Comparison of ENCODE assay signal across 1 cellular context in the genomic region with DNA sequence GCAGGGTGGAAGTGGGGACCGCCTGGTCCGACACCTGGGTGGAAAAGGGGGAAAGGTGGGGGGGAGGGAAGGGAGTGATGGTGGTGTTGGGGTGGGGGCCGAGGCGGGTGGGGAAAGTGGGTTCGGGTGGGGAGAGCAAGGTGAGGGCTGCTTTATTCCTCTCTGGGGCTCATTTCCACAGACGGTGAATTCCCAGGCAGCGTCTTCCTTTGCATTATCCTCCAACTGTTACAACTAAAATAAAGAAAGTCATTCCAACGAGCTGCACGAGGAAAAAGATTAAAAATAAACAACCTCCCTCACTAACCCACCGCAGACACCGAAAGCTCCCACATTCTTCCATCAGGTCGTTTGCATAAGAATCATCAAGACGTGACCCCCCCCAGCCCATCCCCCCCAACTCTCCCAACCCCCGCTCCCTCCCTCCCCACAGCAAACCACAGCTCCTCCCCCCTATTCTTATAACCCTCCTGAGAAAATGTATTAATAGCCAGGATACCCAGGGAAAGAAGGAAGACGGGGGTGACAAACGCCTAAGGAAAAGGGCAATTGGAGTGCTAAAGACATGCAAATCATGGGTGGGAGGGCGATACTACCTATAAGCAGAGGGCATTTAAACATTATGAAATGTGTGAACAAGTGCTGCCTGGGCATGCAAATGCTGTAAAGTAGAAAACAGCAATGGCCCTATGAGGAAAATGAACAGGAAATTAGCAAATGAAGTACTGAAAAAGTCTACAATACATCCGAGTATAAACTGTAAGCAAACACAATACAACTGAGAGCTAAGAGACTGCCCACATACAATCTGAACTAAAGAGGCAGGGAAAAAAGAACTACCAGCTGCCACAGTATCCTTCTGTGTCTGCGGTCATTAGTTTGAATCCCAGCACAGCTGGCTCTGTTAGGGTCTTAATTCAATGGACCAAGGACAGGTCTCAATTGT.
TF ChIP-seq lines count a peak whose summit lies in the region.

No MANE protein-coding gene starts in this region.

TF ChIP-seq in SK-N-SH, 30 proteins besides CTCF, POLR2A, EP300 and RAD21 (continued from another document):
- TF ChIP-seq, protein P1, sequence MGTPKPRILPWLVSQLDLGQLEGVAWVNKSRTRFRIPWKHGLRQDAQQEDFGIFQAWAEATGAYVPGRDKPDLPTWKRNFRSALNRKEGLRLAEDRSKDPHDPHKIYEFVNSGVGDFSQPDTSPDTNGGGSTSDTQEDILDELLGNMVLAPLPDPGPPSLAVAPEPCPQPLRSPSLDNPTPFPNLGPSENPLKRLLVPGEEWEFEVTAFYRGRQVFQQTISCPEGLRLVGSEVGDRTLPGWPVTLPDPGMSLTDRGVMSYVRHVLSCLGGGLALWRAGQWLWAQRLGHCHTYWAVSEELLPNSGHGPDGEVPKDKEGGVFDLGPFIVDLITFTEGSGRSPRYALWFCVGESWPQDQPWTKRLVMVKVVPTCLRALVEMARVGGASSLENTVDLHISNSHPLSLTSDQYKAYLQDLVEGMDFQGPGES (IDR thresholded peaks at IDR 0.05; ENCODE audit: low read depth, low read length): no peak
- no peak for TF ChIP-seq CHD2 (IDR thresholded peaks at IDR 0.05; ENCODE audit: low read length, partially characterized antibody)
- TF ChIP-seq GATA2 (CRISPR knock-in tag; IDR thresholded peaks at IDR 0.05): no peak
- no peak for TF ChIP-seq ELF1 (IDR thresholded peaks at IDR 0.05)
- TF ChIP-seq, protein P2, sequence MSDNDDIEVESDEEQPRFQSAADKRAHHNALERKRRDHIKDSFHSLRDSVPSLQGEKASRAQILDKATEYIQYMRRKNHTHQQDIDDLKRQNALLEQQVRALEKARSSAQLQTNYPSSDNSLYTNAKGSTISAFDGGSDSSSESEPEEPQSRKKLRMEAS (IDR thresholded peaks at IDR 0.05; ENCODE audit: low read depth): no peak
